8 cellular contexts compared by ENCODE assay signal in the genomic region with DNA sequence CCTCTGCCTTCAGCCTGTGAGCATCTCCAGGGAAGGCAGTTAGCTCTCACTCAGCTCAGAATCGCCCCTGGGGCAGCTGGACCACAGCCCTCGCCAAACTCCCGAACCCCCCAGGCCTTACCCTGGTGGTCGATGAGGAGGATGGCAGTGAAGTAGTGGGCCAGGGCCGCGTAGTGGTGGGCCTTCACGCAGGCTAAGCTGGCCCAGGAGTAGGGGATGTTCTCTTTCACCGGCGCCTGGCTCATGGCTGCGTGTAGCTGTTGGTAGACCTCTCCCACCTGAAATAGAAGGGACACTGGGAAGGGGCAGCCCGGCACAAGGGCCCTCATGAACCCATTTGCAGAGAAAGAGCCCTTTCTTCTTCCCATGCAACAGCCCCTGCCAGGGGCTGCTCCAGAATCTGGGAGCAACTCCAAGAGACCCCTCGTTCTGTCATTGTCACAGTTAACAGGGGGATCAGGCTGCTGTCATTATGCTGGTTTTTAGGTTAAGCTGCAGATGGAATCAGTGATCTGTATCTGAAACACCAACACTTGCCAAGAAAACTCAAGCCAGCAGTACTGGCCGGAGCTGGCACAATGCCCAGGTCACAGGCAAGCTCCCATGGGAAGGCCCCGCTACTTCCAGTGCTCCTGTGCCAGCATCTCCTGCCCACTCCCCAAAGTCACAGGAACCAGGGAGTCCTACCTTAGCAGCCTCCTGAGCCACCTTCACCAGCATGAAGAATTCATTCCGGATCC. TPM values are rescaled to one million over a fixed set of nuclear protein-coding genes. Genes with fewer than 3 reads are reported as not detected.
DNase-seq lines count a peak whose midpoint lies in the region; FAIRE-seq and TF ChIP-seq lines count a peak whose summit lies in the region.
"Not testable (repeated sequence)": the region's sequence is repeated elsewhere in the genome, so short reads cannot be mapped to it uniquely, and the experiment has no call there.

No MANE protein-coding gene starts in this region.

- H3K36me3 ChIP-seq in SJCRH30 = not testable (repeated sequence)
- H3K36me3 ChIP-seq in kidney (ENCODE audit: control insufficient read depth in 1 of 2, insufficient read depth in 2 of 2, low read length in 2 of 2) (peaks cover 8 to 12% of the 10 kb centered on the region in 2 donors), stomach (peaks cover 5 to 69% (median 60%) of the 10 kb centered on the region in 4 donors)

- peaks cover 23% of the 10 kb centered on the region for H3K36me3 Mint-ChIP-seq in brain

- not testable (repeated sequence) for H3K9me3 Mint-ChIP-seq in brain

- H3K27ac Mint-ChIP-seq in brain = peak overlapping the region in 4 of 5 experiments; percentile 15 to 85 (median 70)

- not testable (repeated sequence) for H3K27me3 Mint-ChIP-seq in brain

- TF ChIP-seq CTCF in brain (conservative IDR thresholded peaks at IDR 0.05); kidney (IDR thresholded peaks at IDR 0.05; ENCODE audit: borderline replicate concordance, extremely low read depth, insufficient read depth); stomach (IDR thresholded peaks at IDR 0.05): not testable (repeated sequence)

- not testable (repeated sequence) for TF ChIP-seq POLR2A in stomach (IDR thresholded peaks at IDR 0.05)

- not testable (repeated sequence) for H3K27me3 ChIP-seq in SJCRH30, stomach

- H3K9ac ChIP-seq in kidney (ENCODE audit: low read length in 2 of 2) = not testable (repeated sequence)

- H3K4me3 ChIP-seq in SJCRH30; kidney (ENCODE audit: low read length in 2 of 2); stomach: not testable (repeated sequence)

- TF ChIP-seq EP300 in stomach (IDR thresholded peaks at IDR 0.05) = not testable (repeated sequence)

- intact Hi-C loops in kidney (cut with DNase I); stomach (cut with DNase I; ENCODE audit: low total_unique reads): not testable (repeated sequence)

- FAIRE-seq in kidney (lab: Jason Lieb, UNC) = not testable (repeated sequence)

- H3K4me3 Mint-ChIP-seq in brain = not testable (repeated sequence)

- H3K27ac ChIP-seq in SJCRH30, stomach: not testable (repeated sequence)
- peak overlapping the region; percentile 25 to 45 for H3K27ac ChIP-seq in kidney (ENCODE audit: low read depth in 2 of 2, low read length in 2 of 2)

- H3K9me3 ChIP-seq in SJCRH30 (replicated peaks); kidney (ENCODE audit: control insufficient read depth in 1 of 2, low read length in 2 of 2); stomach: not testable (repeated sequence)

- 71 to 77% (median 74%) methylated on average over 14 to 15 of the region's 15 CpGs for WGBS in stomach, 5 donors

- DNase-seq in Ammon's horn (ENCODE audit: low spot score) (peak; percentile 25), DMS79 (lab: John Stamatoyannopoulos, UW) (peak; percentile 68), NCI-H1092 treated with DMSO at 0.1 percent for 48 hours (lab: John Stamatoyannopoulos, UW) (peak; percentile 46), SJCRH30 (peak; percentile 14 to 24), kidney (peak; percentile 80), nucleus accumbens (lab: John Stamatoyannopoulos, UW) (peak in 29 of 56 donors; percentile 1 to 43 (median 3)), stomach (peak; percentile 41)

- H3K4me1 Mint-ChIP-seq in brain = not testable (repeated sequence)

- not testable (repeated sequence) for H3K4me1 ChIP-seq in SJCRH30, stomach
- peaks cover 10 to 11% of the 10 kb centered on the region in 2 donors for H3K4me1 ChIP-seq in kidney (ENCODE audit: control insufficient read depth in 1 of 2, insufficient read depth in 1 of 2, low read depth in 1 of 2, low read length in 2 of 2)

RNA-seq across cellular contexts. Expression of gene FAAP24, which starts 30.3 kb away (rescaled TPM):
- 6.6 and 7.6 TPM in 2 replicates for total RNA-seq in SJCRH30 (2014; rRNA removed; shearing (Covaris generic))
- polyA plus RNA-seq in brain (ENCODE audit: insufficient read depth, low read depth, low replicate concordance) = 17.5 TPM
- total RNA-seq in kidney = 2.0 TPM
- polyA plus RNA-seq in kidney (ENCODE audit: insufficient read depth, low read depth, low replicate concordance) = 1.4 TPM
- 1 to 10 TPM in 1 of 5 donors, not detected in 4; 2.4 TPM for total RNA-seq in stomach
- 1 to 10 TPM in 2 of 3 donors, under 1 TPM in 1; 0.92 to 1.9 (median 1.6) TPM for polyA plus RNA-seq in stomach

RNA-seq across cellular contexts. Expression of gene CEP89, which starts 30.5 kb away (rescaled TPM):
- 19.8 and 21.3 TPM in 2 replicates for total RNA-seq in SJCRH30 (2014; rRNA removed; shearing (Covaris generic))
- polyA plus RNA-seq in brain (ENCODE audit: insufficient read depth, low read depth, low replicate concordance) = 126 TPM
- total RNA-seq in kidney = 24.0 TPM
- polyA plus RNA-seq in kidney (ENCODE audit: insufficient read depth, low read depth, low replicate concordance) = 12.4 TPM
- 10 to 100 TPM in 2 of 5 donors, 1 to 10 TPM in 3; 3.1 to 15.1 (median 9.3) TPM for total RNA-seq in stomach
- 1 to 10 TPM; 5.7 to 7.3 (median 6.4) TPM for polyA plus RNA-seq in stomach

Comparison
In these comparisons a context has a peak if more than half of its experiments do, and no peak if none do; other contexts are left out.
1. DNase-seq: peak in every context shown above with its lines; median percentile 80 in kidney; 68 in DMS79; 46 in NCI-H1092 treated with DMSO at 0.1 percent for 48 hours; 41 in stomach; 25 in Ammon's horn; 19 in SJCRH30; 3 in nucleus accumbens.